7 cellular contexts compared by ENCODE assay signal in the genomic region with DNA sequence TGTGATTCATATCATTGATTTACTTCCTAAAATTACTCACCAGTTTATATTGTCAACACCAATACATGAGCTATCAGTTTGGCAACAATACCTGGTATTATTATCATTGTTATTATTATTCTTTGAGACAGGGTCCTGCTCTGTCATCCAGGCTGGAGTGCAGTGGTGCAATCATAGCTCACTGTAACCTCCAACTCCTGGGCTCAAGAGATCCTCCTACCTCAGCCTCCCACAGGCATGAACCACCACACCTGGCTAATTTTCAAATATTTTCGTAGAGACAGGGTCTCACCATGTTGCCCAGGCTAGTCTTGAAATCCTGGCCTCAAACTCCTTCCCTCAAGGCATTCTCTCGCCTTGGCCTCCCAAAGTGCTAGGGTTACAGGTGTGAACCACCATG. TPM values are rescaled to one million over a fixed set of nuclear protein-coding genes. Genes with fewer than 3 reads are reported as not detected.
DNase-seq lines count a peak whose midpoint lies in the region; FAIRE-seq and TF ChIP-seq lines count a peak whose summit lies in the region.
"Not testable (repeated sequence)": the region's sequence is repeated elsewhere in the genome, so short reads cannot be mapped to it uniquely, and the experiment has no call there.
"Had no signal": no experiment of that assay in that cellular context is flagged by ENCODE, and none has a peak within 500 bp of the region (broad histone marks: within the 10 kb centered on the region; RNA-seq: fewer than 3 reads in every experiment).

No MANE protein-coding gene starts in this region.

- not testable (repeated sequence) for TF ChIP-seq RAD21 in liver (IDR thresholded peaks at IDR 0.05)

- not testable (repeated sequence) for TF ChIP-seq CTCF in adrenal gland (IDR thresholded peaks at IDR 0.05); endothelial cell of umbilical vein (IDR thresholded peaks at IDR 0.05; ENCODE audit: extremely low read depth in 1 of 2, insufficient read depth in 1 of 2, low read depth in 1 of 2, low read length in 2 of 2); liver (IDR thresholded peaks at IDR 0.05; ENCODE audit: low read depth, low read length, missing input control); prostate gland (IDR thresholded peaks at IDR 0.05)

- dilution Hi-C loops in endothelial cell of umbilical vein (cut with MboI; ENCODE audit: extremely low pct_ligation_motif_present, low sequenced_read_pairs) = not testable (repeated sequence)

- not testable (repeated sequence) for H3K9me1 ChIP-seq in endothelial cell of umbilical vein (replicated peaks; ENCODE audit: control insufficient read depth, extremely low read depth, insufficient read depth, low read length)

- H3K4me2 ChIP-seq in endothelial cell of umbilical vein (ENCODE audit: insufficient read depth, low read length) = not testable (repeated sequence)

- not testable (repeated sequence) for H4K20me1 ChIP-seq in endothelial cell of umbilical vein (replicated peaks; ENCODE audit: control insufficient read depth, extremely low read depth, insufficient read depth, low read length)

- peak overlapping the region; percentile 82 for H3K27ac ChIP-seq in ACC112 (ENCODE audit: low read depth, low read length)
- peak overlapping the region; percentile 41 to 95 (median 87) for H3K27ac ChIP-seq in adrenal gland
- H3K27ac ChIP-seq in endothelial cell of umbilical vein (ENCODE audit: insufficient read depth, low read depth, low read length) = peak overlapping the region; percentile 40
- peak overlapping the region; percentile 6 to 81 for H3K27ac ChIP-seq in liver (ENCODE audit: low read depth in 1 of 2, low read length in 2 of 2)
- peak overlapping the region; percentile 74 to 89 for H3K27ac ChIP-seq in prostate gland

- intact Hi-C loops in adrenal gland (cut with DNase I); endothelial cell of umbilical vein (cut with micrococcal nuclease); prostate gland (cut with DNase I): not testable (repeated sequence)

- peak; percentile 22 for DNase-seq in HCEC 1CT
- DNase-seq in adrenal gland; prostate gland (ENCODE audit: low spot score): not testable (repeated sequence)
- peak; percentile 30 for DNase-seq in endothelial cell of umbilical vein (ENCODE audit: low read depth, low spot score)

- TF ChIP-seq POLR2A in adrenal gland (IDR thresholded peaks at IDR 0.05); endothelial cell of umbilical vein (IDR thresholded peaks at IDR 0.05; ENCODE audit: low read depth, low read length); prostate gland (IDR thresholded peaks at IDR 0.05): not testable (repeated sequence)

- H3K9me3 ChIP-seq in adrenal gland (replicated peaks in 1 of 3); endothelial cell of umbilical vein (replicated peaks; ENCODE audit: control insufficient read depth, insufficient read depth, low read length); liver (ENCODE audit: control insufficient read depth in 4 of 4, low read length in 3 of 4); prostate gland: not testable (repeated sequence)

- not testable (repeated sequence) for H3K9ac ChIP-seq in endothelial cell of umbilical vein (replicated peaks; ENCODE audit: extremely low read depth, insufficient read depth, low read length)
- H3K9ac ChIP-seq in liver (ENCODE audit: low read depth in 1 of 2, low read length in 2 of 2) = peak overlapping the region in 1 of 2 donors; percentile 65

- not testable (repeated sequence) for H2AFZ ChIP-seq in ACC112 (ENCODE audit: low read length, unreplicated experiment); endothelial cell of umbilical vein (ENCODE audit: low read depth, low read length)

- not testable (repeated sequence) for FAIRE-seq in endothelial cell of umbilical vein (lab: Jason Lieb, UNC)

- H3K27me3 ChIP-seq in ACC112 (ENCODE audit: insufficient read depth, low read length); adrenal gland; endothelial cell of umbilical vein (ENCODE audit: control insufficient read depth in 2 of 2, insufficient read depth in 2 of 2, low read length in 2 of 2); liver (ENCODE audit: control insufficient read depth in 4 of 4, insufficient read depth in 4 of 4, low read length in 3 of 4); prostate gland (replicated peaks; ENCODE audit: insufficient read depth): not testable (repeated sequence)

- H3K79me2 ChIP-seq in ACC112 (ENCODE audit: control insufficient read depth, insufficient read depth, low read length, unreplicated experiment); endothelial cell of umbilical vein (ENCODE audit: control insufficient read depth, insufficient read depth, low read length): not testable (repeated sequence)

- 95 to 100% (median 100%) methylated on average over 2 of the region's 2 CpGs for WGBS in adrenal gland, 4 donors
- 96% methylated on average over 2 of the region's 2 CpGs for WGBS in liver
- WGBS in prostate gland = 93% methylated on average over 2 of the region's 2 CpGs

- peaks cover 44% of the 10 kb centered on the region for H3K4me1 ChIP-seq in ACC112 (ENCODE audit: control insufficient read depth, insufficient read depth, low read length, unreplicated experiment)
- H3K4me1 ChIP-seq in adrenal gland (replicated peaks in 1 of 2) = peaks cover 41 to 49% of the 10 kb centered on the region in 2 donors
- peaks cover 28% of the 10 kb centered on the region for H3K4me1 ChIP-seq in endothelial cell of umbilical vein (ENCODE audit: control insufficient read depth, extremely low read depth, insufficient read depth, low read length)
- peaks cover 17 to 58% (median 44%) of the 10 kb centered on the region in 4 donors for H3K4me1 ChIP-seq in liver (ENCODE audit: control insufficient read depth in 4 of 4, insufficient read depth in 4 of 4, low read length in 3 of 4)
- H3K4me1 ChIP-seq in prostate gland (replicated peaks) = peaks cover 16% of the 10 kb centered on the region

- CTCF ChIA-PET in endothelial cell of umbilical vein (lab: Charles Lee) = interaction anchor here (2.9 kb wide), 1 partner anchor 321 kb away, joined by 20 read pairs; no protein-coding TSS in a partner anchor

- not testable (repeated sequence) for H3K4me3 ChIP-seq in ACC112 (ENCODE audit: low read depth, low read length); adrenal gland; endothelial cell of umbilical vein (replicated peaks in 1 of 3; ENCODE audit: insufficient read depth in 1 of 3, low read depth in 1 of 3, low read length in 3 of 3); liver (ENCODE audit: low read depth in 1 of 3, low read length in 3 of 3); prostate gland

- H3K36me3 ChIP-seq in ACC112 (ENCODE audit: insufficient read depth, low read length); adrenal gland (replicated peaks in 1 of 2); endothelial cell of umbilical vein (ENCODE audit: control insufficient read depth in 2 of 2, extremely low read depth in 1 of 2, insufficient read depth in 2 of 2, low read length in 2 of 2); liver (ENCODE audit: control insufficient read depth in 4 of 4, insufficient read depth in 3 of 4, low read depth in 1 of 4, low read length in 3 of 4); prostate gland: not testable (repeated sequence)

- BruUV-seq in endothelial cell of umbilical vein (replicated peaks; lab: Mats Ljungman, UMichigan) = not testable (repeated sequence)

- POLR2A ChIA-PET in endothelial cell of umbilical vein (lab: Charles Lee) = not testable (repeated sequence)

RNA-seq across cellular contexts. Expression of a gene that starts 20.1 kb away (rescaled TPM):
- total RNA-seq in adrenal gland = 100 to 1,000 TPM in 5 of 8 donors, 10 to 100 TPM in 3; 49.2 to 209 (median 118) TPM
- 100 to 1,000 TPM in 2 of 3 donors, 10 to 100 TPM in 1; 93.6 to 154 (median 108) TPM for polyA plus RNA-seq in adrenal gland
- 55.3 and 59.2 TPM in 2 replicates for total RNA-seq in endothelial cell of umbilical vein
- 31.5 and 37.1 TPM in 2 replicates for polyA plus RNA-seq in endothelial cell of umbilical vein
- 53.0 and 58.4 TPM in 2 replicates for polyA plus RNA-seq in endothelial cell of umbilical vein (2011; cell fraction: cytosol; rRNA removed)
- polyA plus RNA-seq in endothelial cell of umbilical vein (2011; cell fraction: nucleus; rRNA removed) = 17.8 and 23.0 TPM in 2 replicates
- 37.9 and 70.7 TPM in 2 replicates for polyA plus RNA-seq in endothelial cell of umbilical vein (2012)
- 11.1 and 19.4 TPM in 2 replicates for polyA minus RNA-seq in endothelial cell of umbilical vein
- polyA minus RNA-seq in endothelial cell of umbilical vein (2011; cell fraction: cytosol; rRNA and poly(A)+ RNA removed) = 36.5 TPM
- 6.9 and 7.5 TPM in 2 replicates for polyA minus RNA-seq in endothelial cell of umbilical vein (2011; cell fraction: nucleus; rRNA and poly(A)+ RNA removed)
- 100 to 1,000 TPM; 124 to 147 TPM for total RNA-seq in liver
- polyA plus RNA-seq in liver = 100 to 1,000 TPM; 171 to 404 TPM
- total RNA-seq in prostate gland = 100 to 1,000 TPM in 1 of 2 donors, 10 to 100 TPM in 1; 47.2 to 133 TPM

RNA-seq across cellular contexts. Expression of a gene that starts 22.3 kb away (rescaled TPM):
- total RNA-seq in adrenal gland (100 to 1,000 TPM in 6 of 8 donors, 10 to 100 TPM in 2; 79.7 to 251 (median 145) TPM), endothelial cell of umbilical vein (110 and 113 TPM in 2 replicates), liver (10 to 100 TPM; 40.0 to 67.4 TPM), prostate gland (100 to 1,000 TPM; 109 to 110 TPM)
- polyA plus RNA-seq in adrenal gland (100 to 1,000 TPM in 1 of 3 donors, 10 to 100 TPM in 2; 69.3 to 119 (median 78.1) TPM), endothelial cell of umbilical vein (52.1 and 56.0 TPM in 2 replicates), liver (10 to 100 TPM; 44.4 to 45.6 TPM)
- 72.0 and 73.0 TPM in 2 replicates for polyA plus RNA-seq in endothelial cell of umbilical vein (2011; cell fraction: cytosol; rRNA removed)
- 137 and 144 TPM in 2 replicates for polyA plus RNA-seq in endothelial cell of umbilical vein (2011; cell fraction: nucleus; rRNA removed)
- 55.8 and 64.3 TPM in 2 replicates for polyA plus RNA-seq in endothelial cell of umbilical vein (2012)
- 55.3 and 63.4 TPM in 2 replicates for polyA minus RNA-seq in endothelial cell of umbilical vein
- 36.8 TPM for polyA minus RNA-seq in endothelial cell of umbilical vein (2011; cell fraction: cytosol; rRNA and poly(A)+ RNA removed)
- 38.7 and 53.7 TPM in 2 replicates for polyA minus RNA-seq in endothelial cell of umbilical vein (2011; cell fraction: nucleus; rRNA and poly(A)+ RNA removed)

RNA-seq across cellular contexts. Expression of a gene that starts 27.2 kb away (rescaled TPM):
- total RNA-seq in adrenal gland (1 to 10 TPM; 2.9 to 8.4 (median 6.5) TPM), endothelial cell of umbilical vein (6.7 and 7.5 TPM in 2 replicates), liver (1 to 10 TPM; 1.1 to 3.6 TPM), prostate gland (10 to 100 TPM; 13.8 to 40.4 TPM)
- polyA plus RNA-seq in adrenal gland (1 to 10 TPM in 2 of 3 donors, under 1 TPM in 1; 0.97 to 8.7 (median 6.4) TPM), endothelial cell of umbilical vein (2.8 and 2.9 TPM in 2 replicates), liver (1 to 10 TPM; 1.0 to 1.1 TPM)
- 1.4 and 2.5 TPM in 2 replicates for polyA plus RNA-seq in endothelial cell of umbilical vein (2011; cell fraction: cytosol; rRNA removed)
- 7.1 and 10.2 TPM in 2 replicates for polyA plus RNA-seq in endothelial cell of umbilical vein (2011; cell fraction: nucleus; rRNA removed)
- 0.91 and 1.9 TPM in 2 replicates for polyA plus RNA-seq in endothelial cell of umbilical vein (2012)
- 4.6 and 7.3 TPM in 2 replicates for polyA minus RNA-seq in endothelial cell of umbilical vein
- 5.5 TPM for polyA minus RNA-seq in endothelial cell of umbilical vein (2011; cell fraction: cytosol; rRNA and poly(A)+ RNA removed)
- 3.8 and 5.2 TPM in 2 replicates for polyA minus RNA-seq in endothelial cell of umbilical vein (2011; cell fraction: nucleus; rRNA and poly(A)+ RNA removed)
- polyA plus RNA-seq: CD4-positive, CD25-positive, alpha-beta regulatory T cell had no signal
